Comparison of ENCODE assay signal across 22 cellular contexts in the genomic region with DNA sequence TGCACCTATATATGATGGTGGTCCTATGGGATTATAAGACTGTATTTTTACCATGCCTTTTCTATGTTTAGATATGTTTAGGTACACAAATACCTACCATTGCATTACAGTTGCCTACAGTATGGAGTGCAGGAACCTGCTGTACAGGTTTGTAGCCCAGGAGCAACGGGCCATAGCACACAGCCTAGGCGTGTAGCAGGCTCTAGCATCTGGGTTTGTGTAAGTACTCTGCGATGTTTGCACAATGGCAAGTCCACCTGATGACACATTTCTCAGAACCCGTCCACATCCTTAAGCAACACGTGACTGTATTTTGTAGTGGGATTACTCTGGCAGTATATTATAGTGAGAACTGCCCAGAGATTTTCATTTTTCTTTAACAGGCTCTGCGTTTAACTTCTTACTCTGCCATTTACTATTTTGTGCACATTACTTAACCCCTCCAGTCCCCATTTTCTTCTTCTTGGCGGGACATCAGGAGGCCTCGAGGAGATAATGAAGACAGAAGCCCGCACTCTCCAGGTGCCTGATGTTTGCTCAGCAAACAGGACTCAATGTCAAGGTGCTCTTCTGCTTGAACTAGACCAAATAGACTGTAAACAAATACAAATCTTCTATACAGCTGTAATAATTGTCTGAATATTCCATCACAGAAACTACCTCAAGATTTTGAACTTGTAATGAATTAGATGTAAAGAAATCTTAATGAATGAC.
DNase-seq lines count a peak whose midpoint lies in the region; ATAC-seq, FAIRE-seq and TF ChIP-seq lines count a peak whose summit lies in the region.
"Had no signal": no experiment of that assay in that cellular context is flagged by ENCODE, and none has a peak within 500 bp of the region (broad histone marks: within the 10 kb centered on the region; RNA-seq: fewer than 3 reads in every experiment).

No MANE protein-coding gene starts in this region.

- no peak for TF ChIP-seq EP300 in GM12878 (IDR thresholded peaks at IDR 0.05; ENCODE audit: borderline replicate concordance in 1 of 2, control insufficient read depth in 1 of 2, low read depth in 2 of 2, low read length in 2 of 2)

- H3K9me3 ChIP-seq in right atrium auricular region (peaks cover 0 to 10% of the 10 kb centered on the region in 2 donors), GM12878 (replicated peaks; ENCODE audit: control insufficient read depth, insufficient read depth, low read length) (peaks cover 2% of the 10 kb centered on the region; the same call in 1 of the 3 replicates)
- H3K9me3 ChIP-seq: neutrophil had no signal

- 62% methylated on average over 9 of the region's 9 CpGs for WGBS in GM12878 (ENCODE audit: insufficient coverage, insufficient replicate concordance, low lambda C conversion rate, missing lambda C conversion rate)

- H3K4me1 ChIP-seq in right atrium auricular region = no peaks in the 10 kb centered on the region
- no peaks in the 10 kb centered on the region for H3K4me1 ChIP-seq in GM12878 (ENCODE audit: control insufficient read depth, insufficient read depth, low read length)

- TF ChIP-seq POLR2A in GM12878 (IDR thresholded peaks at IDR 0.05; ENCODE audit: low read depth, low read length) = no peak

- CTCF ChIA-PET in GM12878 (lab: Yijun Ruan, JAX) = no interaction called here

- TF ChIP-seq RAD21 in GM12878 (IDR thresholded peaks at IDR 0.05; ENCODE audit: insufficient read depth, low read depth, low read length) = no peak

- ATAC-seq in left ventricle myocardium superior (peak; percentile 12), GM12878 (no peak), left lobe of liver (peak; percentile 9), HG02884 (IDR thresholded peaks at IDR 0.05; ENCODE audit: unreplicated experiment) (no peak), HG03039 (IDR thresholded peaks at IDR 0.05; ENCODE audit: unreplicated experiment) (no peak)
- ATAC-seq: CD8-positive, alpha-beta T cell; T-cell had no signal

- SMC1A ChIA-PET in GM12878 (lab: Charles Lee; ENCODE audit: uncharacterized antibody, unreplicated experiment) = no interaction called here

- no peak overlapping the region for H3K9ac ChIP-seq in GM12878 (ENCODE audit: control insufficient read depth, insufficient read depth, low read length)

- H3K36me3 ChIP-seq in right atrium auricular region = peaks cover 35% of the 10 kb centered on the region
- no peaks in the 10 kb centered on the region for H3K36me3 ChIP-seq in GM12878 (ENCODE audit: control insufficient read depth in 2 of 2, insufficient read depth in 2 of 2, low read length in 1 of 2)
- H3K36me3 ChIP-seq: neutrophil had no signal

- POLR2A ChIA-PET in GM12878 (lab: Charles Lee) = no interaction called here

- no TSS peak for BruUV-seq in GM12878 (replicated peaks; lab: Mats Ljungman, UMichigan)

- H3K4me3 ChIP-seq in right atrium auricular region (no peak overlapping the region), GM12878 (no peak overlapping the region)

- intact Hi-C loops in left ventricle myocardium superior (cut with micrococcal nuclease) (no loop called here), GM12878 (cut with micrococcal nuclease; ENCODE audit: unreplicated experiment) (no loop called here)

- no peak overlapping the region for H3K27ac ChIP-seq in right atrium auricular region
- no peak overlapping the region for H3K27ac ChIP-seq in GM12878 (ENCODE audit: control insufficient read depth, insufficient read depth)
- H3K27ac ChIP-seq: neutrophil had no signal

- RAD21 ChIA-PET in GM12878 (lab: Charles Lee; ENCODE audit: unreplicated experiment) = interaction anchor here (1.2 kb wide), 1 partner anchor 401 kb away, joined by 3 read pairs; no protein-coding TSS in a partner anchor

- H3K4me2 ChIP-seq in GM12878 (ENCODE audit: control insufficient read depth, insufficient read depth) = no peak overlapping the region

- in situ Hi-C loops in GM12878 (cut with MboI) = no loop called here

- H4K20me1 ChIP-seq in GM12878 (ENCODE audit: control insufficient read depth, insufficient read depth) = no peaks in the 10 kb centered on the region

- H3K27me3 ChIP-seq in right atrium auricular region (no peaks in the 10 kb centered on the region), GM12878 (replicated peaks in 1 of 2; ENCODE audit: control insufficient read depth in 2 of 2, insufficient read depth in 2 of 2, low read length in 1 of 2) (peaks cover 0 to 3% of the 10 kb centered on the region in 2 experiments; a peak in 2 of 4 replicates)

- TF ChIP-seq CTCF in right atrium auricular region (IDR thresholded peaks at IDR 0.05) (no peak), GM12878 (IDR thresholded peaks at IDR 0.05 in 2 of 3, conservative IDR thresholded peaks at IDR 0.05 in 1 of 3; ENCODE audit: control insufficient read depth in 2 of 3, extremely low read depth in 1 of 3, insufficient read depth in 1 of 3, low read depth in 3 of 3, low read length in 3 of 3) (no peak)

- no peaks in the 10 kb centered on the region for H3K79me2 ChIP-seq in GM12878 (ENCODE audit: control insufficient read depth, insufficient read depth, low read length)

- FAIRE-seq in GM12878 (lab: Jason Lieb, UNC) = no peak
- FAIRE-seq: colon had no signal

- DNase-seq in left ventricle myocardium superior = no peak
- no peak for DNase-seq in right atrium auricular region (ENCODE audit: low spot score)
- DNase-seq in GM12878 (ENCODE audit: low read depth, low spot score) = no peak
- no peak for DNase-seq in left lobe of liver (ENCODE audit: low spot score)
- DNase-seq in stimulated activated CD4-positive, alpha-beta T cell treated with anti-CD3 and anti-CD28 coated beads, Interleukin-4, amount 100 ng/mL, for 1 hour = no peak
- no peak for DNase-seq in activated T-cell treated with anti-CD3 and anti-CD28 coated beads, Interleukin-2, amount 50 U/mL, for 1 hour
- DNase-seq: activated CD4-positive, CD25-positive, alpha-beta regulatory T cell; activated naive CD4-positive, alpha-beta T cell treated with anti-CD3 and anti-CD28 coated beads for 36 hours; amniotic stem cell; CD8-positive, alpha-beta T cell; DMS 273 treated with DMSO at 0.1 percent for 48 hours; effector CD4-positive, alpha-beta T cell; H7; head of caudate nucleus; NCI-H2171 treated with DMSO at 0.1 percent for 48 hours; NCI-H526; RPMI8226; T-cell had no signal

- H2AFZ ChIP-seq in GM12878 (ENCODE audit: control insufficient read depth, low read depth, low read length) = no peak overlapping the region

TF ChIP-seq in GM12878, 131 proteins besides CTCF, POLR2A, EP300 and RAD21:
- TF ChIP-seq SIX5 (IDR thresholded peaks at IDR 0.05; ENCODE audit: low read depth, low read length, severe bottlenecking) = no peak
- TF ChIP-seq, protein P1, sequence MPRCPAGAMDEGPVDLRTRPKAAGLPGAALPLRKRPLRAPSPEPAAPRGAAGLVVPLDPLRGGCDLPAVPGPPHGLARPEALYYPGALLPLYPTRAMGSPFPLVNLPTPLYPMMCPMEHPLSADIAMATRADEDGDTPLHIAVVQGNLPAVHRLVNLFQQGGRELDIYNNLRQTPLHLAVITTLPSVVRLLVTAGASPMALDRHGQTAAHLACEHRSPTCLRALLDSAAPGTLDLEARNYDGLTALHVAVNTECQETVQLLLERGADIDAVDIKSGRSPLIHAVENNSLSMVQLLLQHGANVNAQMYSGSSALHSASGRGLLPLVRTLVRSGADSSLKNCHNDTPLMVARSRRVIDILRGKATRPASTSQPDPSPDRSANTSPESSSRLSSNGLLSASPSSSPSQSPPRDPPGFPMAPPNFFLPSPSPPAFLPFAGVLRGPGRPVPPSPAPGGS (IDR thresholded peaks at IDR 0.05; ENCODE audit: borderline replicate concordance, insufficient read depth, low read depth, low read length, poor library complexity, severe bottlenecking) = peak; percentile 61

Comparison
In these comparisons a context has a peak if more than half of its experiments do, and no peak if none do; other contexts are left out.
1. ATAC-seq: peak in left ventricle myocardium superior (single experiment) and left lobe of liver (single experiment); none in GM12878 (single experiment), HG02884 (single experiment) and HG03039 (single experiment).